In the genomic region with DNA sequence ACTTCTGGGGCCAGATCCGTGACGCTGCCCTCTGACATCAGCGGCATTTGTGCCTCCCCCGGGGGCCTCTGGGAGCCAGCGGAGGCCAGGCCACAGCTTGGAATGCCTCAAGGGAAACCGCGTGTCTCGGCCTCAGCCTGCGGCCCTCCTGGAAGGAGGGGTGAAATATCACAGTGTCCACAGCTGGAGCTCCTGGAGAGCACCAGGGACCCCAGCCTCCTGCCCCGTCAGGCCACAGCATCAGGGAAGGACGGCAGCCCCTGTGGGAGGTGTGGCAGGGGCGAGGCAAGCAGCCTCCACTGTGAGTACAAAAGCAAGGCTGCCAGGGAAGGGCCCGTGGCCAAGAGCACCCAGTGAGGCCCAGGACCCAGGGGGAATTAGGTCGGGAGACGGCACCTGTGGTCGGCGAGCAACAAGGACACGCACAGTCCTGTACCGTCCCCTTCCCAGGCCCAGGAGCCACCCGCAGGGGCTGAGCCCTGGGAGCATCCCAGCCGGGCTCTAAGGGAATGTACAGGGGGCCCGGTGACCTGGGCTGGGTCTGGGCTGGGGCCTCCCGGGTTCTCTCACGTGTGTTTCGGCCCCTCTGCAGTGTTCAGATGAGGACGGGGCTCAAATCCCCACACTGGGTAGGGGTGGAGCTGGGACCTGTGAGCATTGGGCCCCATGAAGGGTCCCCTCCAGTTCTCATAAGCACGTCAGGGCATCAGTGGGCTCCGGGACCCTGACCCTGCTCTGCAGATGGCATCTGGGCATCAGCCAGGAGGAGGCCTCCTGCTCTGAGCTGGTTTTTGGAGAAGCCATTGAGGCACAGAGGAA, we compare ENCODE assay signal across 30 cellular contexts. TPM values are rescaled to one million over a fixed set of nuclear protein-coding genes. Genes with fewer than 3 reads are reported as not detected.
DNase-seq lines count a peak whose midpoint lies in the region; ATAC-seq and TF ChIP-seq lines count a peak whose summit lies in the region.
"Had no signal": no experiment of that assay in that cellular context is flagged by ENCODE, and none has a peak within 500 bp of the region (broad histone marks: within the 10 kb centered on the region; RNA-seq: fewer than 3 reads in every experiment).

No MANE protein-coding gene starts in this region.

- H4K20me1 ChIP-seq in PC-3 (ENCODE audit: low read length) = no peaks in the 10 kb centered on the region

- no peak for TF ChIP-seq CTCF in nephron progenitor cell (IDR thresholded peaks at IDR 0.05)
- no peak for TF ChIP-seq CTCF in PC-3 (conservative IDR thresholded peaks at IDR 0.05; ENCODE audit: low read depth, low read length)

- H3K9me3 Mint-ChIP-seq in stimulated activated naive CD8-positive, alpha-beta T cell treated with anti-CD3 and anti-CD28 coated beads, Interleukin-15, amount 100 ng/mL, for 72 hours = no peaks in the 10 kb centered on the region
- H3K9me3 Mint-ChIP-seq in nephron progenitor cell = peaks cover 3% of the 10 kb centered on the region
- H3K9me3 Mint-ChIP-seq: CD8-positive, alpha-beta memory T cell had no signal

- POLR2A ChIA-PET in PC-3 (lab: Charles Lee; ENCODE audit: unreplicated experiment) = no interaction called here

- H3F3A ChIP-seq in PC-3 (ENCODE audit: low read length, unreplicated experiment) = no peaks in the 10 kb centered on the region

- H3K4me1 ChIP-seq in PC-3 (ENCODE audit: insufficient read depth, low read length) = peaks cover 2% of the 10 kb centered on the region; the same call in 1 of the 2 replicates
- H3K4me1 ChIP-seq: vagina had no signal

- no peaks in the 10 kb centered on the region for H3K9me2 ChIP-seq in PC-3 (replicated peaks; ENCODE audit: low read length)

- peak; percentile 12 for ATAC-seq in stimulated activated naive CD8-positive, alpha-beta T cell treated with anti-CD3 and anti-CD28 coated beads, Interleukin-15, amount 100 ng/mL, for 72 hours
- no peak for ATAC-seq in stimulated activated naive CD8-positive, alpha-beta T cell treated with anti-CD3 and anti-CD28 coated beads, Interleukin-15, Interleukin-2, amounts not matched to agents 100 U/mL and 50 U/mL, for 24 hours
- ATAC-seq in PC-3 (no peak), GM19455 (IDR thresholded peaks at IDR 0.05; ENCODE audit: unreplicated experiment) (no peak)
- ATAC-seq: HCT116, sciatic nerve, SK-N-SH treated with all-trans-retinoic acid at 6 μM for 48 hours had no signal

- no peak overlapping the region for H2AFZ ChIP-seq in PC-3 (ENCODE audit: low read length)

- no peak overlapping the region for H3K9ac ChIP-seq in PC-3 (ENCODE audit: low read length)
- H3K9ac ChIP-seq: KMS-11 had no signal

- no peak for DNase-seq in stimulated activated naive CD8-positive, alpha-beta T cell treated with anti-CD3 and anti-CD28 coated beads, Interleukin-15, amount 100 ng/mL, for 72 hours
- DNase-seq in stimulated activated naive CD8-positive, alpha-beta T cell treated with anti-CD3 and anti-CD28 coated beads, Interleukin-15, Interleukin-2, amounts not matched to agents 100 U/mL and 50 U/mL, for 24 hours = no peak
- DNase-seq in epidermal melanocyte (ENCODE audit: insufficient read length, low spot score) (peak; percentile 8), nephron progenitor cell (peak; percentile 33), GM19240 (ENCODE audit: insufficient read length, low spot score) (no peak), PC-3 (no peak)
- DNase-seq: activated CD4-positive, alpha-beta T cell treated with anti-CD3 and anti-CD28 coated beads, Interleukin-2, amount 50 U/mL, for 1 hour; cerebellar nuclear complex; DMS53; effector CD4-positive, alpha-beta T cell; erythroblast; foreskin melanocyte; GDM1; hippocampal formation; MV-4-11; NCI-H510A treated with DMSO at 0.1 percent for 48 hours; RPMI8226; substantia nigra had no signal

- BruUV-seq in PC-3 (replicated peaks; lab: Mats Ljungman, UMichigan) = no TSS peak

- no peaks in the 10 kb centered on the region for H3K9me3 ChIP-seq in PC-3 (ENCODE audit: low read length)
- H3K9me3 ChIP-seq: vagina had no signal

- no peaks in the 10 kb centered on the region for H3K27me3 ChIP-seq in PC-3 (ENCODE audit: low read length)
- H3K27me3 ChIP-seq: vagina had no signal

- no peak overlapping the region for H3K4me2 ChIP-seq in PC-3 (ENCODE audit: low read length)
- H3K4me2 ChIP-seq: KMS-11 had no signal

- no peak overlapping the region for H3K4me3 ChIP-seq in PC-3 (ENCODE audit: low read length)
- H3K4me3 ChIP-seq: vagina had no signal

- H3K36me3 ChIP-seq in PC-3 (ENCODE audit: low read depth, low read length) = no peaks in the 10 kb centered on the region
- H3K36me3 ChIP-seq: vagina had no signal

- H3K36me3 Mint-ChIP-seq in nephron progenitor cell (ENCODE audit: low read depth) = no peaks in the 10 kb centered on the region
- H3K36me3 Mint-ChIP-seq: activated naive CD8-positive, alpha-beta T cell had no signal

- H3K4me3 Mint-ChIP-seq in stimulated activated naive CD8-positive, alpha-beta T cell treated with anti-CD3 and anti-CD28 coated beads, Interleukin-15, amount 100 ng/mL, for 72 hours = no peak overlapping the region
- no peak overlapping the region for H3K4me3 Mint-ChIP-seq in nephron progenitor cell
- H3K4me3 Mint-ChIP-seq: activated naive CD8-positive, alpha-beta T cell; CD8-positive, alpha-beta memory T cell had no signal

- no peaks in the 10 kb centered on the region for H3K79me2 ChIP-seq in PC-3 (ENCODE audit: low read length)

- no peak overlapping the region for H3K27ac ChIP-seq in PC-3 (ENCODE audit: low read length)
- H3K27ac ChIP-seq: KMS-11, vagina, VCaP had no signal

- H3K27me3 Mint-ChIP-seq in stimulated activated naive CD8-positive, alpha-beta T cell treated with anti-CD3 and anti-CD28 coated beads, Interleukin-15, amount 100 ng/mL, for 72 hours = peaks cover 49% of the 10 kb centered on the region
- H3K27me3 Mint-ChIP-seq in nephron progenitor cell (ENCODE audit: low read depth, poor library complexity) = peaks cover 6% of the 10 kb centered on the region

- CTCF ChIA-PET in PC-3 (lab: Charles Lee) = no interaction called here

- H3K4me1 Mint-ChIP-seq in stimulated activated naive CD8-positive, alpha-beta T cell treated with anti-CD3 and anti-CD28 coated beads, Interleukin-15, amount 100 ng/mL, for 72 hours = peaks cover 10% of the 10 kb centered on the region
- peaks cover 43% of the 10 kb centered on the region for H3K4me1 Mint-ChIP-seq in nephron progenitor cell

- H3K27ac Mint-ChIP-seq in stimulated activated naive CD8-positive, alpha-beta T cell treated with anti-CD3 and anti-CD28 coated beads, Interleukin-15, amount 100 ng/mL, for 72 hours = no peak overlapping the region
- H3K27ac Mint-ChIP-seq in nephron progenitor cell = no peak overlapping the region
- H3K27ac Mint-ChIP-seq: activated naive CD8-positive, alpha-beta T cell had no signal

- intact Hi-C loops in PC-3 (cut with micrococcal nuclease) = loop anchor here (5.0 kb wide), 1 partner anchor 86 kb away; no protein-coding TSS in a partner anchor

RNA-seq across cellular contexts. Expression of a gene that starts 18.7 kb away (rescaled TPM):
- not detected in 2 replicates for total RNA-seq in PC-3 (2014; rRNA removed)
- total RNA-seq: CD8-positive, alpha-beta memory T cell; osteocyte had no signal

RNA-seq across cellular contexts. Expression of a gene that starts 53.6 kb away (rescaled TPM):
- not detected in 2 replicates for total RNA-seq in PC-3 (2014; rRNA removed)
- total RNA-seq: CD8-positive, alpha-beta memory T cell; HT-29; osteocyte; T-helper 2 cell treated with Interferon-gamma antibody and Interleukin-4, amounts not matched to agents 100 ng/mL and 5 ng/mL, for 36 hours had no signal

Comparison
In these comparisons a context has a peak if more than half of its experiments do, and no peak if none do; other contexts are left out.
1. DNase-seq: peak in epidermal melanocyte (single experiment) and nephron progenitor cell (single experiment); none in stimulated activated naive CD8-positive, alpha-beta T cell treated with anti-CD3 and anti-CD28 coated beads, Interleukin-15, amount 100 ng/mL, for 72 hours (0 of 2), stimulated activated naive CD8-positive, alpha-beta T cell treated with anti-CD3 and anti-CD28 coated beads, Interleukin-15, Interleukin-2, amounts not matched to agents 100 U/mL and 50 U/mL, for 24 hours (single experiment), GM19240 (single experiment) and PC-3 (single experiment).